8 cellular contexts compared by ENCODE assay signal in genomic region chr1:1943834-1944570, GRCh38. TPM values are rescaled to one million over a fixed set of nuclear protein-coding genes. Genes with fewer than 3 reads are reported as not detected.
DNase-seq lines count a peak whose midpoint lies in the region; ATAC-seq and TF ChIP-seq lines count a peak whose summit lies in the region.

No MANE protein-coding gene starts in this region.

- TF ChIP-seq POLR2A in spleen (IDR thresholded peaks at IDR 0.05): no peak

- H3K27me3 Mint-ChIP-seq in HFFc6 (ENCODE audit: insufficient read depth): peaks cover 24% of the 10 kb centered on the region
- peaks cover 2% of the 10 kb centered on the region for H3K27me3 Mint-ChIP-seq in activated naive CD8-positive, alpha-beta T cell treated with anti-CD3 and anti-CD28 coated beads, Interleukin-2, amount 10 ng/mL, durations not matched to agents 7 days and 5 days

- H3K4me1 Mint-ChIP-seq in HFFc6 (ENCODE audit: low read depth): no peaks in the 10 kb centered on the region
- H3K4me1 Mint-ChIP-seq in activated naive CD8-positive, alpha-beta T cell treated with anti-CD3 and anti-CD28 coated beads, Interleukin-2, amount 10 ng/mL, durations not matched to agents 7 days and 5 days: peaks cover 2% of the 10 kb centered on the region

- peak overlapping the region; percentile 29; the same call in 1 of the 2 replicates for H3K4me3 Mint-ChIP-seq in HFFc6
- peak overlapping the region; percentile 37 for H3K4me3 Mint-ChIP-seq in activated naive CD8-positive, alpha-beta T cell treated with anti-CD3 and anti-CD28 coated beads, Interleukin-2, amount 10 ng/mL, durations not matched to agents 7 days and 5 days

- H3K4me1 ChIP-seq in hepatocyte (ENCODE audit: insufficient read depth): no peaks in the 10 kb centered on the region
- peaks cover 0 to 18% (median 10%) of the 10 kb centered on the region in 6 donors for H3K4me1 ChIP-seq in spleen

- peak overlapping the region; percentile 93 for H3K4me2 ChIP-seq in hepatocyte

- no peak for DNase-seq in BJ (ENCODE audit: low read depth)
- no peak for DNase-seq in HFFc6
- peak; percentile 68 for DNase-seq in SK-MEL-5 (ENCODE audit: low read depth, low spot score)
- peak; percentile 75 for DNase-seq in activated naive CD8-positive, alpha-beta T cell treated with anti-CD3 and anti-CD28 coated beads, Interleukin-2, amount 10 ng/mL, durations not matched to agents 7 days and 5 days
- peak; percentile 78 for DNase-seq in hepatocyte (ENCODE audit: low spot score)
- DNase-seq in spleen: peak; percentile 92

- H3K27me3 ChIP-seq in BJ (ENCODE audit: control insufficient read depth, insufficient read depth, low read length): peaks cover 3% of the 10 kb centered on the region; the same call in 1 of the 2 replicates
- H3K27me3 ChIP-seq in hepatocyte: no peaks in the 10 kb centered on the region
- H3K27me3 ChIP-seq in spleen (replicated peaks in 1 of 7): peaks cover 0 to 35% (median 0%) of the 10 kb centered on the region in 7 donors

- intact Hi-C loops in spleen (cut with DNase I; ENCODE audit: low total_unique reads): loop anchor here (10.0 kb wide), 1 partner anchor 101 kb away; no protein-coding TSS in a partner anchor

- peak overlapping the region; percentile 73 for H2AFZ ChIP-seq in hepatocyte

- 18% methylated on average over 35 of the region's 37 CpGs for WGBS in hepatocyte (ENCODE audit: low lambda C conversion rate, missing lambda C conversion rate)
- WGBS in spleen, 5 donors: 14 to 31% (median 15%) methylated on average over 20 to 37 of the region's 37 CpGs

- no peaks in the 10 kb centered on the region for H3K36me3 Mint-ChIP-seq in HFFc6 (ENCODE audit: low read depth)
- H3K36me3 Mint-ChIP-seq in activated naive CD8-positive, alpha-beta T cell treated with anti-CD3 and anti-CD28 coated beads, Interleukin-2, amount 10 ng/mL, durations not matched to agents 7 days and 5 days: no peaks in the 10 kb centered on the region

- no peak overlapping the region for H3K27ac Mint-ChIP-seq in HFFc6
- H3K27ac Mint-ChIP-seq in activated naive CD8-positive, alpha-beta T cell treated with anti-CD3 and anti-CD28 coated beads, Interleukin-2, amount 10 ng/mL, durations not matched to agents 7 days and 5 days: no peak overlapping the region

- H3K4me3 ChIP-seq in BJ (ENCODE audit: low read depth, low read length): no peak overlapping the region
- H3K4me3 ChIP-seq in hepatocyte: no peak overlapping the region
- peak overlapping the region in 3 of 8 donors; percentile 9 to 54 (median 19) for H3K4me3 ChIP-seq in spleen

- H3K27ac ChIP-seq in hepatocyte: no peak overlapping the region
- no peak overlapping the region for H3K27ac ChIP-seq in spleen

- H4K20me1 ChIP-seq in hepatocyte (ENCODE audit: insufficient read depth, poor library complexity, severe bottlenecking): no peaks in the 10 kb centered on the region

- CTCF ChIA-PET in BJ (lab: Yijun Ruan, JAX): interaction anchor here (0.6 to 3.6 kb wide), 16 partner anchors 8 to 246 kb away, joined by 3 to 50 read pairs (median 4); no protein-coding TSS in a partner anchor

- peak; percentile 87 for ATAC-seq in activated naive CD8-positive, alpha-beta T cell treated with anti-CD3 and anti-CD28 coated beads, Interleukin-2, amount 10 ng/mL, durations not matched to agents 7 days and 5 days (ENCODE audit: low read depth)
- ATAC-seq in GM21576 (IDR thresholded peaks at IDR 0.05; ENCODE audit: unreplicated experiment): no peak
- no peak for ATAC-seq in GM18519 (IDR thresholded peaks at IDR 0.05; ENCODE audit: low FRiP score, unreplicated experiment)

- POLR2A ChIA-PET in BJ (lab: Charles Lee): no interaction called here
- POLR2A ChIA-PET in activated naive CD8-positive, alpha-beta T cell treated with anti-CD3 and anti-CD28 coated beads, Interleukin-2, amount 10 ng/mL, durations not matched to agents 7 days and 5 days (lab: Charles Lee): interaction anchor here (1.2 kb wide), 1 partner anchor 101 kb away, joined by 4 read pairs; no protein-coding TSS in a partner anchor

- no peaks in the 10 kb centered on the region for H3K9me3 ChIP-seq in hepatocyte (ENCODE audit: low read depth)
- H3K9me3 ChIP-seq in spleen: no peaks in the 10 kb centered on the region

- no peaks in the 10 kb centered on the region for H3K9me2 ChIP-seq in hepatocyte (replicated peaks; ENCODE audit: insufficient read depth)

- H3K79me2 ChIP-seq in hepatocyte: no peaks in the 10 kb centered on the region

- no peaks in the 10 kb centered on the region for H3K9me3 Mint-ChIP-seq in HFFc6
- H3K9me3 Mint-ChIP-seq in activated naive CD8-positive, alpha-beta T cell treated with anti-CD3 and anti-CD28 coated beads, Interleukin-2, amount 10 ng/mL, durations not matched to agents 7 days and 5 days: no peaks in the 10 kb centered on the region

- TF ChIP-seq CTCF in BJ (IDR thresholded peaks at IDR 0.05; ENCODE audit: insufficient read depth, low read depth, low read length) (peak; percentile 88), HFFc6 (IDR thresholded peaks at IDR 0.05) (peak; percentile 90), hepatocyte (IDR thresholded peaks at IDR 0.05; ENCODE audit: poor library complexity) (peak; percentile 86), spleen (IDR thresholded peaks at IDR 0.05 in 8 of 11, conservative IDR thresholded peaks at IDR 0.05 in 3 of 11) (peak; percentile 76 to 96 (median 91))

- no peaks in the 10 kb centered on the region for H3K36me3 ChIP-seq in BJ (ENCODE audit: control insufficient read depth, insufficient read depth, low read length)
- no peaks in the 10 kb centered on the region for H3K36me3 ChIP-seq in hepatocyte (replicated peaks; ENCODE audit: insufficient read depth, low read depth)
- no peaks in the 10 kb centered on the region for H3K36me3 ChIP-seq in spleen

- in situ Hi-C loops in SK-MEL-5 (cut with HindIII; ENCODE audit: low pct_unique_long_range_greater_than_20kb, low sequenced_read_pairs): no loop called here

RNA-seq across cellular contexts. Expression of gene TMEM52, which starts 24.9 kb away (rescaled TPM):
- 0.28 and 1.0 TPM in 2 replicates for polyA plus RNA-seq in BJ (2011; rRNA removed)
- 0.38 and 0.87 TPM in 2 replicates for polyA minus RNA-seq in BJ (2011; rRNA and poly(A)+ RNA removed)
- total RNA-seq in HFFc6 (2021; fragmentation: NEBNext Ultra II Directional; extraction: Animal tissue kit (Norgen Biotek cat#: 25700)): under 1 TPM in 3 of 6 experiments, not detected in 3; 0.21 to 0.38 (median 0.25) TPM
- 0.67 TPM in 1 of 2 replicates, not detected in the other for total RNA-seq in SK-MEL-5 (2014; rRNA removed; shearing (Covaris generic))
- 0.42 TPM in 1 of 2 replicates, not detected in the other for polyA plus RNA-seq in SK-MEL-5 (2015; cell fraction: cytosol; rRNA removed)
- not detected in 2 replicates for polyA plus RNA-seq in SK-MEL-5 (2015; cell fraction: nucleus; rRNA removed)
- total RNA-seq in activated naive CD8-positive, alpha-beta T cell treated with anti-CD3 and anti-CD28 coated beads, Interleukin-2, amount 10 ng/mL, durations not matched to agents 7 days and 5 days: not detected
- 3.6 and 5.8 TPM in 2 replicates for total RNA-seq in hepatocyte
- polyA plus RNA-seq in hepatocyte: 5.3 and 5.8 TPM in 2 replicates
- 1 to 10 TPM in 6 of 7 donors, not detected in 1; 1.1 to 4.7 (median 1.8) TPM for total RNA-seq in spleen
- 1 to 10 TPM in 1 of 3 donors, under 1 TPM in 2; 0.35 to 1.9 (median 0.64) TPM for polyA plus RNA-seq in spleen

RNA-seq across cellular contexts. Expression of gene CALML6, which starts 28.9 kb away (rescaled TPM):
- polyA plus RNA-seq in BJ (2011; rRNA removed): 0.31 and 0.45 TPM in 2 replicates
- 0.47 TPM in 1 of 2 replicates, not detected in the other for polyA minus RNA-seq in BJ (2011; rRNA and poly(A)+ RNA removed)
- under 1 TPM in 5 of 6 experiments, not detected in 1; 0.11 to 0.95 (median 0.48) TPM for total RNA-seq in HFFc6 (2021; fragmentation: NEBNext Ultra II Directional; extraction: Animal tissue kit (Norgen Biotek cat#: 25700))
- 0.08 and 0.67 TPM in 2 replicates for total RNA-seq in SK-MEL-5 (2014; rRNA removed; shearing (Covaris generic))
- not detected in 2 replicates for polyA plus RNA-seq in SK-MEL-5 (2015; cell fraction: cytosol; rRNA removed)
- 3.6 and 4.6 TPM in 2 replicates for polyA plus RNA-seq in SK-MEL-5 (2015; cell fraction: nucleus; rRNA removed)
- under 1 TPM in 1 of 2 experiments, not detected in 1; 0.82 TPM for total RNA-seq in activated naive CD8-positive, alpha-beta T cell treated with anti-CD3 and anti-CD28 coated beads, Interleukin-2, amount 10 ng/mL, durations not matched to agents 7 days and 5 days
- total RNA-seq in hepatocyte: 0.53 TPM in 1 of 2 replicates, not detected in the other
- polyA plus RNA-seq in hepatocyte: 0.33 and 1.3 TPM in 2 replicates
- 1 to 10 TPM in 1 of 7 donors, under 1 TPM in 4, not detected in 2; 0.34 to 3.0 (median 0.66) TPM for total RNA-seq in spleen
- polyA plus RNA-seq in spleen: 1 to 10 TPM in 1 of 3 donors, under 1 TPM in 2; 0.58 to 1.8 (median 0.85) TPM

RNA-seq across cellular contexts. Expression of gene GNB1, which starts 53.1 kb away (rescaled TPM):
- 487 and 566 TPM in 2 replicates for polyA plus RNA-seq in BJ (2011; rRNA removed)
- 455 and 593 TPM in 2 replicates for polyA minus RNA-seq in BJ (2011; rRNA and poly(A)+ RNA removed)
- total RNA-seq in HFFc6 (2021; fragmentation: NEBNext Ultra II Directional; extraction: Animal tissue kit (Norgen Biotek cat#: 25700)): 100 to 1,000 TPM; 502 to 618 (median 574) TPM
- 50.5 and 51.2 TPM in 2 replicates for total RNA-seq in SK-MEL-5 (2014; rRNA removed; shearing (Covaris generic))
- polyA plus RNA-seq in SK-MEL-5 (2015; cell fraction: cytosol; rRNA removed): 229 and 286 TPM in 2 replicates
- polyA plus RNA-seq in SK-MEL-5 (2015; cell fraction: nucleus; rRNA removed): 65.4 and 65.7 TPM in 2 replicates
- total RNA-seq in activated naive CD8-positive, alpha-beta T cell treated with anti-CD3 and anti-CD28 coated beads, Interleukin-2, amount 10 ng/mL, durations not matched to agents 7 days and 5 days: 100 to 1,000 TPM; 353 to 372 TPM
- 134 and 155 TPM in 2 replicates for total RNA-seq in hepatocyte
- polyA plus RNA-seq in hepatocyte: 154 and 175 TPM in 2 replicates
- total RNA-seq in spleen: 100 to 1,000 TPM; 186 to 304 (median 273) TPM
- 100 to 1,000 TPM in 1 of 3 donors, 10 to 100 TPM in 2; 76.0 to 132 (median 95.5) TPM for polyA plus RNA-seq in spleen

RNA-seq across cellular contexts. Expression of gene CFAP74, which starts 59.6 kb away (rescaled TPM):
- polyA plus RNA-seq in BJ (2011; rRNA removed): not detected in 2 replicates
- polyA minus RNA-seq in BJ (2011; rRNA and poly(A)+ RNA removed): not detected in 2 replicates
- total RNA-seq in HFFc6 (2021; fragmentation: NEBNext Ultra II Directional; extraction: Animal tissue kit (Norgen Biotek cat#: 25700)): not detected
- not detected in 2 replicates for total RNA-seq in SK-MEL-5 (2014; rRNA removed; shearing (Covaris generic))
- not detected in 2 replicates for polyA plus RNA-seq in SK-MEL-5 (2015; cell fraction: cytosol; rRNA removed)
- polyA plus RNA-seq in SK-MEL-5 (2015; cell fraction: nucleus; rRNA removed): not detected in 2 replicates
- not detected for total RNA-seq in activated naive CD8-positive, alpha-beta T cell treated with anti-CD3 and anti-CD28 coated beads, Interleukin-2, amount 10 ng/mL, durations not matched to agents 7 days and 5 days
- not detected in 2 replicates for total RNA-seq in hepatocyte
- polyA plus RNA-seq in hepatocyte: 0.07 TPM in 1 of 2 replicates, not detected in the other
- under 1 TPM in 3 of 7 donors, not detected in 4; 0.10 to 0.32 (median 0.27) TPM for total RNA-seq in spleen
- polyA plus RNA-seq in spleen: under 1 TPM; 0.03 to 0.18 (median 0.09) TPM

Comparison
In these comparisons a context has a peak if more than half of its experiments do, and no peak if none do; other contexts are left out.
1. DNase-seq: peak in SK-MEL-5 (single experiment), activated naive CD8-positive, alpha-beta T cell treated with anti-CD3 and anti-CD28 coated beads, Interleukin-2, amount 10 ng/mL, durations not matched to agents 7 days and 5 days (single experiment), hepatocyte (single experiment) and spleen (single experiment); none in BJ (single experiment) and HFFc6 (single experiment).
2. Peak in every context shown above with its lines, with median percentiles within 50 percentile points of each other: CTCF ChIP-seq.